In the genomic region with DNA sequence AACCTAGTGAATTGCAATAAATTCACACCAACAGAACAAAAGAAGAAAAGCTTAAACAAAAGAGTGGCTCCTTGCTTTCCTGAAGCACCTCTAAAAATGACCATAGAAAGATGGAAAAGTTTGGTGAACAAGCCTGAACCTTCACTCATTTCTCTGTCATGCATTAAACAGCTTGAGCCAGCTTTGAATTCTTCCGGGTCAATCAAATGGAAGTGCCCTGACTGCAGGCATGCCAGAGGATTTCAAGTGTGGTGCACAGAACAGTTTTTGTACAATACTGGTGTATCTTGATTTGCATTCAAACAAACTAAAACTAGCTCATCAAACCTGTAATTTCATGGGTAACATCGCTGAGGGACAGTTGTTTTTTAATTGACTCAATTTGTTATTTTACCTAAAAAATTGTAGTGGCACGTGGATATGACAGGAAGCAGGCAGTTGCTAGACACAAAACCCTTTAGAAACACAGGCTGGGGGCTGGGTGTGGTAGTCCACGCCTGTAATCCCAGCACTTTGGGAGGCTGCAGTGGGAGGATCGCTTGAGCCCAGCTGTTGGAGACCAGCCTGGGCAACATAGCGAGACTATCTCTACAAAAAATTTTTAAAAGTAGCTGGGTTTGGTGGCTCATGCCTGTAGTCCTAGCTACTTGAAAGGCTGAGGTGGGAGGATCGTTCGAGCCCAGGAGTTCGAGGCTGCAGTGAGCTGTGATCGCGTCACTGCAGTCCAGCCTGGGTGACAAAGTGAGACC, we compare ENCODE assay signal across 19 cellular contexts. TPM values are rescaled to one million over a fixed set of nuclear protein-coding genes. Genes with fewer than 3 reads are reported as not detected.
A peak's percentile ranks its signal among the peaks of the same experiment; 100 is the strongest.
DNase-seq lines count a peak whose midpoint lies in the region; ATAC-seq, FAIRE-seq and TF ChIP-seq lines count a peak whose summit lies in the region.
"Had no signal": no experiment of that assay in that cellular context is flagged by ENCODE, and none has a peak within 500 bp of the region (broad histone marks: within the 10 kb centered on the region; RNA-seq: fewer than 3 reads in every experiment).

No MANE protein-coding gene starts in this region.

- H3K27me3 ChIP-seq in MG63 (no peaks in the 10 kb centered on the region), K562 (ENCODE audit: control insufficient read depth in 2 of 2, insufficient read depth in 2 of 2, low read length in 2 of 2) (no peaks in the 10 kb centered on the region), neutrophil (no peaks in the 10 kb centered on the region)

- peak overlapping the region; percentile 37 to 63 for H3K4me3 Mint-ChIP-seq in activated T-cell treated with anti-CD3 and anti-CD28 coated beads, Interleukin-2, amount 50 U/mL, for 72 hours
- no peak overlapping the region for H3K4me3 Mint-ChIP-seq in activated T-cell treated with anti-CD3 and anti-CD28 coated beads, Interleukin-2, amount 50 U/mL, for 4 hours
- H3K4me3 Mint-ChIP-seq: mesothelial cell of epicardium had no signal

- DNase-seq in activated T-cell treated with anti-CD3 and anti-CD28 coated beads, Interleukin-2, amount 50 U/mL, for 72 hours = no peak
- no peak for DNase-seq in activated T-cell treated with anti-CD3 and anti-CD28 coated beads, Interleukin-2, amount 50 U/mL, for 4 hours
- DNase-seq in MG63 = peak; percentile 18
- DNase-seq in K562 (ENCODE audit: extremely low read depth in 1 of 4, low spot score in 3 of 4) = peak in 1 of 4 experiments; percentile 53
- no peak for DNase-seq in effector CD8-positive, alpha-beta T cell (lab: John Stamatoyannopoulos, UW)
- DNase-seq in SHP77 treated with DMSO at 0.1 percent for 48 hours (lab: John Stamatoyannopoulos, UW) = no peak
- DNase-seq: activated CD4-positive, CD25-positive, alpha-beta regulatory T cell treated with anti-CD3 and anti-CD28 coated beads, Interleukin-2, amount 50 U/mL, for 72 hours; GF-D8; HCEC 1CT; heart right ventricle; kidney; NCI-H187 treated with DMSO at 0.1 percent for 48 hours; NCI-H446 treated with DMSO at 0.1 percent for 48 hours; stimulated activated CD4-positive, alpha-beta T cell treated with anti-CD3 and anti-CD28 coated beads, Interleukin-1b, Interleukin-23, amount 100 ng/mL, for 48 hours had no signal

- no peak for TF ChIP-seq CTCF in K562 (IDR thresholded peaks at IDR 0.05 in 2 of 3, conservative IDR thresholded peaks at IDR 0.05 in 1 of 3; ENCODE audit: insufficient read depth in 2 of 3, low read depth in 1 of 3, low read length in 3 of 3)
- TF ChIP-seq CTCF in neutrophil (IDR thresholded peaks at IDR 0.05) = no peak

- POLR2A ChIA-PET in K562 (lab: Yijun Ruan, JAX) = interaction anchor here (0.7 to 6.8 kb wide), 7 partner anchors 8 to 44 kb away, joined by 3 to 72 read pairs (median 6); a partner anchor contains a TSS

- H3K4me2 ChIP-seq in K562 (ENCODE audit: insufficient read depth, low read length) = peak overlapping the region; percentile 62

- BruUV-seq in K562 (replicated peaks; lab: Mats Ljungman, UMichigan) = no TSS peak

- 0 out of 2 replicates have a peak, but pooled peaks cover 4% of the 10 kb centered on the region for H3K36me3 ChIP-seq in MG63
- H3K36me3 ChIP-seq in K562 (ENCODE audit: control insufficient read depth, insufficient read depth, low read length) = peaks cover 87% of the 10 kb centered on the region
- H3K36me3 ChIP-seq in neutrophil = peaks cover 27% of the 10 kb centered on the region
- H3K36me3 ChIP-seq: heart right ventricle had no signal

- intact Hi-C loops in K562 (cut with micrococcal nuclease) = no loop called here

- H2AFZ ChIP-seq in K562 (ENCODE audit: low read depth, low read length) = no peak overlapping the region

- TF ChIP-seq POLR2A in K562 (conservative IDR thresholded peaks at IDR 0.05) = no peak

- H3K27ac ChIP-seq in K562 (ENCODE audit: extremely low read depth, low read depth, low read length) = peak overlapping the region; percentile 85
- H3K27ac ChIP-seq in neutrophil = peak overlapping the region; percentile 97

- no peak for TF ChIP-seq EP300 in K562 (IDR thresholded peaks at IDR 0.05; ENCODE audit: low read length)

- no peaks in the 10 kb centered on the region for H3K9me3 Mint-ChIP-seq in activated T-cell treated with anti-CD3 and anti-CD28 coated beads, Interleukin-2, amount 50 U/mL, for 72 hours
- no peaks in the 10 kb centered on the region for H3K9me3 Mint-ChIP-seq in activated T-cell treated with anti-CD3 and anti-CD28 coated beads, Interleukin-2, amount 50 U/mL, for 4 hours
- H3K9me3 Mint-ChIP-seq: mesothelial cell of epicardium had no signal

- H3K4me1 Mint-ChIP-seq in activated T-cell treated with anti-CD3 and anti-CD28 coated beads, Interleukin-2, amount 50 U/mL, for 72 hours (ENCODE audit: low read depth) = peaks cover 69% of the 10 kb centered on the region
- H3K4me1 Mint-ChIP-seq in activated T-cell treated with anti-CD3 and anti-CD28 coated beads, Interleukin-2, amount 50 U/mL, for 4 hours (ENCODE audit: low read depth) = peaks cover 78% of the 10 kb centered on the region

- no peak overlapping the region for H3K4me3 ChIP-seq in MG63
- no peak overlapping the region for H3K4me3 ChIP-seq in K562
- H3K4me3 ChIP-seq in neutrophil (ENCODE audit: low read depth in 1 of 2, low read length in 1 of 2) = peak overlapping the region in 1 of 2 experiments; percentile 35
- H3K4me3 ChIP-seq: heart right ventricle had no signal

- no peaks in the 10 kb centered on the region for H3K9me1 ChIP-seq in K562 (ENCODE audit: control insufficient read depth, insufficient read depth, low read length)

- in situ Hi-C loops in K562 (cut with MboI) = no loop called here

- H3K79me2 ChIP-seq in K562 (ENCODE audit: control insufficient read depth, insufficient read depth, low read length) = peaks cover 99% of the 10 kb centered on the region

- whole genome bisulfite sequencing in K562 (ENCODE audit: insufficient coverage, low coverage, missing lambda C conversion rate) = 28% methylated on average over 11 of the region's 11 CpGs

- H3K36me3 Mint-ChIP-seq in activated T-cell treated with anti-CD3 and anti-CD28 coated beads, Interleukin-2, amount 50 U/mL, for 72 hours (ENCODE audit: insufficient read depth in 2 of 2) = peaks cover 2 to 4% of the 10 kb centered on the region in 2 donors
- peaks cover 4% of the 10 kb centered on the region for H3K36me3 Mint-ChIP-seq in activated T-cell treated with anti-CD3 and anti-CD28 coated beads, Interleukin-2, amount 50 U/mL, for 4 hours (ENCODE audit: insufficient read depth)

- H3K27me3 Mint-ChIP-seq in activated T-cell treated with anti-CD3 and anti-CD28 coated beads, Interleukin-2, amount 50 U/mL, for 72 hours (ENCODE audit: low read depth) = no peaks in the 10 kb centered on the region
- H3K27me3 Mint-ChIP-seq in activated T-cell treated with anti-CD3 and anti-CD28 coated beads, Interleukin-2, amount 50 U/mL, for 4 hours (ENCODE audit: low read depth) = no peaks in the 10 kb centered on the region

- peaks cover 9% of the 10 kb centered on the region; the same call in 1 of the 2 replicates for H4K20me1 ChIP-seq in K562 (replicated peaks; ENCODE audit: control insufficient read depth, insufficient read depth, low read length)

- CTCF ChIA-PET in K562 (lab: Yijun Ruan, JAX; ENCODE audit: low intra/inter-chr PET ratio) = interaction anchor here (0.7 kb wide), 1 partner anchor 9 kb away, joined by 3 read pairs; no protein-coding TSS in a partner anchor

- H3K4me1 ChIP-seq in K562 (replicated peaks in 1 of 2; ENCODE audit: control insufficient read depth in 2 of 2, insufficient read depth in 2 of 2, low read length in 2 of 2) (peaks cover 30 to 80% of the 10 kb centered on the region in 2 experiments), neutrophil (ENCODE audit: control insufficient read depth in 1 of 2, insufficient read depth in 1 of 2, low read depth in 1 of 2, low read length in 1 of 2) (peaks cover 97 to 99% of the 10 kb centered on the region in 2 experiments)

- H3K9ac ChIP-seq in K562 (ENCODE audit: insufficient read depth in 1 of 2, low read depth in 2 of 2, low read length in 2 of 2) = peak overlapping the region; percentile 47 to 62; a peak in 3 of 4 replicates

- no peak for ATAC-seq in activated T-cell treated with anti-CD3 and anti-CD28 coated beads, Interleukin-2, amount 50 U/mL, for 72 hours (replicated peaks in 1 of 2)
- ATAC-seq in activated T-cell treated with anti-CD3 and anti-CD28 coated beads, Interleukin-2, amount 50 U/mL, for 4 hours = no peak
- peak; percentile 12; the same call in 1 of the 3 replicates for ATAC-seq in K562
- ATAC-seq in HG03196 (IDR thresholded peaks at IDR 0.05; ENCODE audit: unreplicated experiment) = no peak
- ATAC-seq: heart right ventricle, sciatic nerve had no signal

- H3K9me3 ChIP-seq in MG63 (no peaks in the 10 kb centered on the region), K562 (replicated peaks; ENCODE audit: control insufficient read depth, insufficient read depth, low read depth, low read length) (no peaks in the 10 kb centered on the region), neutrophil (no peaks in the 10 kb centered on the region)
- H3K9me3 ChIP-seq: heart right ventricle had no signal

- H3K27ac Mint-ChIP-seq in activated T-cell treated with anti-CD3 and anti-CD28 coated beads, Interleukin-2, amount 50 U/mL, for 72 hours = peak overlapping the region; percentile 82
- H3K27ac Mint-ChIP-seq: mesothelial cell of epicardium had no signal

- FAIRE-seq in K562 (lab: Jason Lieb, UNC) = no peak
- FAIRE-seq: bronchial epithelial cell, kidney had no signal

- TF ChIP-seq RAD21 in K562 (CRISPR knock-in tag; conservative IDR thresholded peaks at IDR 0.05 in 1 of 2, IDR thresholded peaks at IDR 0.05 in 1 of 2) = no peak

RNA-seq across cellular contexts. Expression of a gene that starts 9.1 kb away (rescaled TPM):
- total RNA-seq in activated T-cell treated with anti-CD3 and anti-CD28 coated beads, Interleukin-2, amount 50 U/mL, for 72 hours = 1 to 10 TPM; 3.5 to 6.9 TPM
- 1 to 10 TPM; 1.9 to 2.5 (median 2.4) TPM for total RNA-seq in activated T-cell treated with anti-CD3 and anti-CD28 coated beads, Interleukin-2, amount 50 U/mL, for 4 hours
- total RNA-seq in MG63 (2014; rRNA removed; shearing (Covaris generic); ENCODE audit: low replicate concordance) = 0.07 and 0.25 TPM in 2 replicates
- 63.3 and 67.4 TPM in 2 replicates for total RNA-seq in K562 (2011; cell fraction: chromatin; rRNA removed; ENCODE audit: low replicate concordance)
- 45.1 and 50.9 TPM in 2 replicates for total RNA-seq in K562 (2011; cell fraction: nucleolus; rRNA removed)
- total RNA-seq in K562 (2011; cell fraction: nucleoplasm; rRNA removed) = 43.0 and 48.2 TPM in 2 replicates
- total RNA-seq in K562 (2014; rRNA removed) = 26.7 and 27.1 TPM in 2 replicates
- total RNA-seq in K562 (2014; rRNA removed; fragmentation: Illumina TruSeq; extraction: Trizol) = 23.4 and 29.3 TPM in 2 replicates
- 25.3 and 25.6 TPM in 2 replicates for total RNA-seq in K562 (2015; rRNA removed; fragmentation: Illumina TruSeq; extraction: Trizol)
- total RNA-seq in K562 (2021) = 27.8 and 36.8 TPM in 2 replicates
- 53.2 and 53.8 TPM in 2 replicates for polyA plus RNA-seq in K562 (2011; rRNA removed)
- polyA plus RNA-seq in K562 (2011; cell fraction: cytosol; rRNA removed) = 52.4 and 52.9 TPM in 2 replicates
- polyA plus RNA-seq in K562 (2011; cell fraction: nucleus; rRNA removed) = 28.9 and 33.6 TPM in 2 replicates
- polyA plus RNA-seq in K562 (2012) = 18.6 and 19.4 TPM in 2 replicates
- polyA plus RNA-seq in K562 (2014; fragmentation: Illumina TruSeq; extraction: Trizol) = 35.3 and 41.6 TPM in 2 replicates
- polyA plus RNA-seq in K562 (2014; fragmentation: Nextera tagmentation; extraction: Ambion mirVana) = 1 to 10 TPM; 8.1 to 8.8 TPM
- 21.7 and 30.0 TPM in 2 replicates for polyA plus RNA-seq in K562 (2014; rRNA removed)
- 56.7 and 57.5 TPM in 2 replicates for polyA minus RNA-seq in K562 (2011; rRNA and poly(A)+ RNA removed)
- polyA minus RNA-seq in K562 (2011; cell fraction: cytosol; rRNA and poly(A)+ RNA removed) = 39.3 and 40.1 TPM in 2 replicates
- polyA minus RNA-seq in K562 (2011; cell fraction: nucleus; rRNA and poly(A)+ RNA removed) = 26.0 and 37.0 TPM in 2 replicates
- total RNA-seq: bronchial epithelial cell had no signal

RNA-seq across cellular contexts. Expression of a gene that starts 28.7 kb away (rescaled TPM):
- 10 to 100 TPM; 63.7 to 74.5 TPM for total RNA-seq in activated T-cell treated with anti-CD3 and anti-CD28 coated beads, Interleukin-2, amount 50 U/mL, for 72 hours
- 10 to 100 TPM; 42.7 to 47.3 (median 45.3) TPM for total RNA-seq in activated T-cell treated with anti-CD3 and anti-CD28 coated beads, Interleukin-2, amount 50 U/mL, for 4 hours
- 68.6 and 135 TPM in 2 replicates for total RNA-seq in MG63 (2014; rRNA removed; shearing (Covaris generic); ENCODE audit: low replicate concordance)
- 81.3 and 104 TPM in 2 replicates for total RNA-seq in K562 (2011; cell fraction: chromatin; rRNA removed; ENCODE audit: low replicate concordance)
- total RNA-seq in K562 (2011; cell fraction: nucleolus; rRNA removed) = 51.9 and 54.7 TPM in 2 replicates
- total RNA-seq in K562 (2011; cell fraction: nucleoplasm; rRNA removed) = 67.5 and 68.8 TPM in 2 replicates
- total RNA-seq in K562 (2014; rRNA removed) = 30.8 and 36.3 TPM in 2 replicates
- total RNA-seq in K562 (2014; rRNA removed; fragmentation: Illumina TruSeq; extraction: Trizol) = 53.4 and 55.2 TPM in 2 replicates
- 43.7 and 45.6 TPM in 2 replicates for total RNA-seq in K562 (2015; rRNA removed; fragmentation: Illumina TruSeq; extraction: Trizol)
- 44.4 and 48.9 TPM in 2 replicates for total RNA-seq in K562 (2021)
- 76.6 and 92.5 TPM in 2 replicates for polyA plus RNA-seq in K562 (2011; rRNA removed)
- polyA plus RNA-seq in K562 (2011; cell fraction: cytosol; rRNA removed) = 77.7 and 92.2 TPM in 2 replicates
- polyA plus RNA-seq in K562 (2011; cell fraction: nucleus; rRNA removed) = 81.7 and 87.2 TPM in 2 replicates
- polyA plus RNA-seq in K562 (2012) = 31.3 and 43.1 TPM in 2 replicates
- polyA plus RNA-seq in K562 (2014; fragmentation: Illumina TruSeq; extraction: Trizol) = 48.1 and 56.6 TPM in 2 replicates
- 100 to 1,000 TPM in 1 of 2 experiments, 10 to 100 TPM in 1; 74.1 to 110 TPM for polyA plus RNA-seq in K562 (2014; fragmentation: Nextera tagmentation; extraction: Ambion mirVana)
- polyA plus RNA-seq in K562 (2014; rRNA removed) = 33.5 and 40.7 TPM in 2 replicates
- 157 and 159 TPM in 2 replicates for polyA minus RNA-seq in K562 (2011; rRNA and poly(A)+ RNA removed)
- polyA minus RNA-seq in K562 (2011; cell fraction: cytosol; rRNA and poly(A)+ RNA removed) = 48.8 and 68.1 TPM in 2 replicates
- polyA minus RNA-seq in K562 (2011; cell fraction: nucleus; rRNA and poly(A)+ RNA removed) = 30.7 and 57.5 TPM in 2 replicates

RNA-seq across cellular contexts. Expression of a gene that starts 29.1 kb away (rescaled TPM):
- 100 to 1,000 TPM; 110 to 142 TPM for total RNA-seq in activated T-cell treated with anti-CD3 and anti-CD28 coated beads, Interleukin-2, amount 50 U/mL, for 72 hours
- total RNA-seq in activated T-cell treated with anti-CD3 and anti-CD28 coated beads, Interleukin-2, amount 50 U/mL, for 4 hours = 1 to 10 TPM; 7.3 to 9.6 (median 9.0) TPM
- 86.4 and 130 TPM in 2 replicates for total RNA-seq in MG63 (2014; rRNA removed; shearing (Covaris generic); ENCODE audit: low replicate concordance)
- 35.2 and 46.4 TPM in 2 replicates for total RNA-seq in K562 (2011; cell fraction: chromatin; rRNA removed; ENCODE audit: low replicate concordance)
- 29.4 and 33.6 TPM in 2 replicates for total RNA-seq in K562 (2011; cell fraction: nucleolus; rRNA removed)
- 34.9 and 36.8 TPM in 2 replicates for total RNA-seq in K562 (2011; cell fraction: nucleoplasm; rRNA removed)
- total RNA-seq in K562 (2014; rRNA removed) = 72.7 and 78.4 TPM in 2 replicates
- 113 and 126 TPM in 2 replicates for total RNA-seq in K562 (2014; rRNA removed; fragmentation: Illumina TruSeq; extraction: Trizol)
- 102 and 105 TPM in 2 replicates for total RNA-seq in K562 (2015; rRNA removed; fragmentation: Illumina TruSeq; extraction: Trizol)
- 97.4 and 101 TPM in 2 replicates for total RNA-seq in K562 (2021)
- 112 and 148 TPM in 2 replicates for polyA plus RNA-seq in K562 (2011; rRNA removed)
- 82.8 and 98.1 TPM in 2 replicates for polyA plus RNA-seq in K562 (2011; cell fraction: cytosol; rRNA removed)
- 52.9 and 65.0 TPM in 2 replicates for polyA plus RNA-seq in K562 (2011; cell fraction: nucleus; rRNA removed)
- polyA plus RNA-seq in K562 (2012) = 70.5 and 75.3 TPM in 2 replicates
- polyA plus RNA-seq in K562 (2014; fragmentation: Illumina TruSeq; extraction: Trizol) = 128 and 162 TPM in 2 replicates
- 100 to 1,000 TPM; 130 to 153 TPM for polyA plus RNA-seq in K562 (2014; fragmentation: Nextera tagmentation; extraction: Ambion mirVana)
- 105 and 106 TPM in 2 replicates for polyA plus RNA-seq in K562 (2014; rRNA removed)
- 99.4 and 104 TPM in 2 replicates for polyA minus RNA-seq in K562 (2011; rRNA and poly(A)+ RNA removed)
- 43.0 and 57.1 TPM in 2 replicates for polyA minus RNA-seq in K562 (2011; cell fraction: cytosol; rRNA and poly(A)+ RNA removed)
- 16.3 and 31.1 TPM in 2 replicates for polyA minus RNA-seq in K562 (2011; cell fraction: nucleus; rRNA and poly(A)+ RNA removed)

RNA-seq across cellular contexts. Expression of a gene that starts 47.3 kb away (rescaled TPM):
- total RNA-seq in activated T-cell treated with anti-CD3 and anti-CD28 coated beads, Interleukin-2, amount 50 U/mL, for 72 hours = 10 to 100 TPM; 80.8 to 82.7 TPM
- 10 to 100 TPM; 74.8 to 81.3 (median 79.7) TPM for total RNA-seq in activated T-cell treated with anti-CD3 and anti-CD28 coated beads, Interleukin-2, amount 50 U/mL, for 4 hours
- 163 and 171 TPM in 2 replicates for total RNA-seq in MG63 (2014; rRNA removed; shearing (Covaris generic); ENCODE audit: low replicate concordance)
- total RNA-seq in K562 (2011; cell fraction: chromatin; rRNA removed; ENCODE audit: low replicate concordance) = 29.7 and 29.9 TPM in 2 replicates
- total RNA-seq in K562 (2011; cell fraction: nucleolus; rRNA removed) = 20.7 and 24.2 TPM in 2 replicates
- total RNA-seq in K562 (2011; cell fraction: nucleoplasm; rRNA removed) = 33.1 and 37.2 TPM in 2 replicates
- total RNA-seq in K562 (2014; rRNA removed) (67.0 and 69.1 TPM in 2 replicates), K562 (2014; rRNA removed; fragmentation: Illumina TruSeq; extraction: Trizol) (62.1 and 69.8 TPM in 2 replicates), K562 (2015; rRNA removed; fragmentation: Illumina TruSeq; extraction: Trizol) (67.9 and 70.4 TPM in 2 replicates), K562 (2021) (83.5 and 84.9 TPM in 2 replicates)
- polyA plus RNA-seq in K562 (2011; rRNA removed) (82.3 and 87.4 TPM in 2 replicates), K562 (2014; fragmentation: Illumina TruSeq; extraction: Trizol) (85.1 and 90.7 TPM in 2 replicates), K562 (2014; fragmentation: Nextera tagmentation; extraction: Ambion mirVana) (100 to 1,000 TPM; 114 to 177 TPM), K562 (2014; rRNA removed) (80.1 and 85.0 TPM in 2 replicates)
- 68.8 and 69.8 TPM in 2 replicates for polyA plus RNA-seq in K562 (2011; cell fraction: cytosol; rRNA removed)
- polyA plus RNA-seq in K562 (2011; cell fraction: nucleus; rRNA removed) = 48.5 and 53.8 TPM in 2 replicates
- 65.1 and 70.9 TPM in 2 replicates for polyA plus RNA-seq in K562 (2012)
- 46.4 and 55.6 TPM in 2 replicates for polyA minus RNA-seq in K562 (2011; rRNA and poly(A)+ RNA removed)
- polyA minus RNA-seq in K562 (2011; cell fraction: cytosol; rRNA and poly(A)+ RNA removed) = 29.6 and 30.2 TPM in 2 replicates
- 10.8 and 20.4 TPM in 2 replicates for polyA minus RNA-seq in K562 (2011; cell fraction: nucleus; rRNA and poly(A)+ RNA removed)
